Comparison of ENCODE assay signal across 17 cellular contexts in genomic region chr2:120142528-120143261, GRCh38.
DNase-seq lines count a peak whose midpoint lies in the region; ATAC-seq, FAIRE-seq and TF ChIP-seq lines count a peak whose summit lies in the region.
"Had no signal": no experiment of that assay in that cellular context is flagged by ENCODE, and none has a peak within 500 bp of the region (broad histone marks: within the 10 kb centered on the region; RNA-seq: fewer than 3 reads in every experiment).

No MANE protein-coding gene starts in this region.

- H3K27ac ChIP-seq in right lobe of liver: no peak overlapping the region
- H3K27ac ChIP-seq in HepG2 (ENCODE audit: extremely low read length, insufficient read depth, low read length): no peak overlapping the region
- H3K27ac ChIP-seq in thyroid gland: peak overlapping the region; percentile 21 to 43 (median 39)

- TF ChIP-seq EP300 in HepG2 (IDR thresholded peaks at IDR 0.05; ENCODE audit: low read depth in 2 of 2, low read length in 2 of 2): no peak
- TF ChIP-seq EP300 in HepG2 (CRISPR knock-in tag; IDR thresholded peaks at IDR 0.05; ENCODE audit: borderline replicate concordance): no peak

- H4K20me1 ChIP-seq in HepG2 (ENCODE audit: insufficient read depth, low read length): no peaks in the 10 kb centered on the region

- H3K36me3 ChIP-seq in right lobe of liver (peaks cover 0 to 11% (median 0%) of the 10 kb centered on the region in 4 donors), HepG2 (replicated peaks in 1 of 2; ENCODE audit: control insufficient read depth in 1 of 2, insufficient read depth in 2 of 2, low read length in 2 of 2) (peaks cover 3 to 13% of the 10 kb centered on the region in 2 experiments; a peak in 4 of 5 replicates), thyroid gland (peaks cover 0 to 6% of the 10 kb centered on the region in 2 donors)

- H3K4me1 ChIP-seq in right lobe of liver (no peaks in the 10 kb centered on the region), HepG2 (ENCODE audit: insufficient read depth, low read length) (no peaks in the 10 kb centered on the region), thyroid gland (peaks cover 0 to 7% of the 10 kb centered on the region in 2 donors)

- no peak for TF ChIP-seq POLR2A in right lobe of liver (IDR thresholded peaks at IDR 0.05)
- TF ChIP-seq POLR2A in HepG2 (IDR thresholded peaks at IDR 0.05; ENCODE audit: insufficient read depth in 1 of 2, low read depth in 2 of 2, low read length in 2 of 2): no peak
- no peak for TF ChIP-seq POLR2A in thyroid gland (IDR thresholded peaks at IDR 0.05)

- intact Hi-C loops in right lobe of liver (cut with DNase I): no loop called here
- intact Hi-C loops in HepG2 (cut with micrococcal nuclease; ENCODE audit: unreplicated experiment): no loop called here
- intact Hi-C loops in thyroid gland (cut with DNase I): no loop called here

- DNase-seq in right lobe of liver (no peak), HepG2 (ENCODE audit: low spot score) (no peak), myocyte (ENCODE audit: low read depth) (peak; percentile 55), thyroid gland (peak; percentile 14 to 19), SIG-M5 (lab: John Stamatoyannopoulos, UW) (no peak), DMS53 treated with DMSO at 0.1 percent for 48 hours (lab: John Stamatoyannopoulos, UW; ENCODE audit: unreplicated experiment) (no peak)
- DNase-seq: C1 segment of cervical spinal cord; Calu3; CD4-positive, alpha-beta memory T cell; COR-L47; DMS79 treated with DMSO at 0.1 percent for 48 hours; GF-D8; H9 had no signal

- H3K9me3 ChIP-seq in right lobe of liver (no peaks in the 10 kb centered on the region), HepG2 (ENCODE audit: low read length) (no peaks in the 10 kb centered on the region), thyroid gland (no peaks in the 10 kb centered on the region)

- TF ChIP-seq CTCF in right lobe of liver (IDR thresholded peaks at IDR 0.05) (no peak), HepG2 (CRISPR knock-in tag; IDR thresholded peaks at IDR 0.05) (no peak), thyroid gland (IDR thresholded peaks at IDR 0.05) (no peak)

- H3K4me2 ChIP-seq in HepG2 (ENCODE audit: low read depth, low read length): no peak overlapping the region
- H3K4me2 ChIP-seq: GM23338 had no signal

- H3K4me3 ChIP-seq in right lobe of liver (no peak overlapping the region), HepG2 (replicated peaks in 1 of 3; ENCODE audit: insufficient read depth in 1 of 3, low read depth in 2 of 3, low read length in 3 of 3) (no peak overlapping the region), thyroid gland (replicated peaks in 1 of 3) (no peak overlapping the region)
- H3K4me3 ChIP-seq: GM23338 had no signal

- no TSS peak for BruUV-seq in HepG2 (replicated peaks; lab: Mats Ljungman, UMichigan)

- POLR2A ChIA-PET in HepG2 (lab: Yijun Ruan, JAX): no interaction called here

- WGBS in right lobe of liver (ENCODE audit: insufficient coverage, low coverage, low lambda C conversion rate, missing lambda C conversion rate): 51% methylated on average over 2 of the region's 2 CpGs
- 93% methylated on average over 2 of the region's 2 CpGs for WGBS in HepG2 (ENCODE audit: low lambda C conversion rate)
- 35 to 38% methylated on average over 2 of the region's 2 CpGs for WGBS in thyroid gland, 2 donors

- ATAC-seq in right lobe of liver: peak; percentile 44 to 72 (median 65)
- ATAC-seq in HepG2: no peak
- ATAC-seq: GM23338, HCT116 had no signal

- H3K27me3 ChIP-seq in right lobe of liver: no peaks in the 10 kb centered on the region
- H3K27me3 ChIP-seq in HepG2 (ENCODE audit: control insufficient read depth in 1 of 2, insufficient read depth in 2 of 2, low read length in 2 of 2): no peaks in the 10 kb centered on the region
- no peaks in the 10 kb centered on the region for H3K27me3 ChIP-seq in thyroid gland

- in situ Hi-C loops in HepG2 (cut with HindIII; ENCODE audit: extremely low pct_ligation_motif_present, low pct_unique_long_range_greater_than_20kb): no loop called here

- no peak for TF ChIP-seq RAD21 in HepG2 (CRISPR knock-in tag; IDR thresholded peaks at IDR 0.05)

- H3K79me2 ChIP-seq in HepG2 (ENCODE audit: insufficient read depth, low read length): no peaks in the 10 kb centered on the region

- H2AFZ ChIP-seq in HepG2 (ENCODE audit: low read length): no peak overlapping the region
- H2AFZ ChIP-seq: GM23338 had no signal

- FAIRE-seq in HepG2 (lab: Jason Lieb, UNC): no peak
- FAIRE-seq: GM12891, GM18507 had no signal

- CTCF ChIA-PET in HepG2 (lab: Yijun Ruan, JAX; ENCODE audit: low intra/inter-chr PET ratio, low total read pairs): no interaction called here

- H3K9ac ChIP-seq in HepG2 (ENCODE audit: insufficient read depth, low read depth, low read length): no peak overlapping the region

TF ChIP-seq in HepG2, 621 proteins besides CTCF, POLR2A, EP300 and RAD21:
- TF ChIP-seq ZNF12 (CRISPR knock-in tag; IDR thresholded peaks at IDR 0.05): no peak
- no peak for TF ChIP-seq RFXAP (CRISPR knock-in tag; IDR thresholded peaks at IDR 0.05; ENCODE audit: borderline replicate concordance)

Comparison
In these comparisons a context has a peak if more than half of its experiments do, and no peak if none do; other contexts are left out.
1. DNase-seq: peak in myocyte (single experiment) and thyroid gland (2 of 2); none in right lobe of liver (0 of 3), HepG2 (single experiment), SIG-M5 (single experiment) and DMS53 treated with DMSO at 0.1 percent for 48 hours (single experiment).
2. H3K27ac ChIP-seq: peak in thyroid gland (3 of 3); none in right lobe of liver (0 of 3) and HepG2 (single experiment).